ENCODE assay signal across 31 cellular contexts in genomic region chr5:132802044-132802684, GRCh38. TPM values are rescaled to one million over a fixed set of nuclear protein-coding genes. Genes with fewer than 3 reads are reported as not detected.
DNase-seq lines count a peak whose midpoint lies in the region; ATAC-seq, FAIRE-seq and TF ChIP-seq lines count a peak whose summit lies in the region.
"Had no signal": no experiment of that assay in that cellular context is flagged by ENCODE, and none has a peak within 500 bp of the region (broad histone marks: within the 10 kb centered on the region; RNA-seq: fewer than 3 reads in every experiment).

No MANE protein-coding gene starts in this region.

- no peaks in the 10 kb centered on the region for H4K20me1 ChIP-seq in K562 (replicated peaks; ENCODE audit: control insufficient read depth, insufficient read depth, low read length)

- H3K4me3 ChIP-seq in K562 (no peak overlapping the region), spleen (no peak overlapping the region)
- H3K4me3 ChIP-seq: heart left ventricle, transverse colon had no signal

- H3K4me1 Mint-ChIP-seq in nephron progenitor cell = peaks cover 19% of the 10 kb centered on the region
- H3K4me1 Mint-ChIP-seq: activated CD4-positive, alpha-beta T cell treated with anti-CD3 and anti-CD28 coated beads, Interleukin-2, amount 10 ng/mL, durations not matched to agents 7 days and 5 days; CD4-positive, alpha-beta memory T cell had no signal

- H3K4me3 Mint-ChIP-seq in nephron progenitor cell = no peak overlapping the region
- H3K4me3 Mint-ChIP-seq: activated CD4-positive, alpha-beta T cell treated with anti-CD3 and anti-CD28 coated beads, Interleukin-2, amount 10 ng/mL, durations not matched to agents 7 days and 5 days; CD4-positive, alpha-beta memory T cell; memory B cell had no signal

- FAIRE-seq in K562 (lab: Jason Lieb, UNC) = peak; percentile 6
- FAIRE-seq: bronchial epithelial cell had no signal

- no peak overlapping the region for H3K9ac ChIP-seq in K562 (ENCODE audit: insufficient read depth in 1 of 2, low read depth in 2 of 2, low read length in 2 of 2)

- peak; percentile 31 to 65; a peak in 3 of 4 replicates for TF ChIP-seq RAD21 in K562 (CRISPR knock-in tag; conservative IDR thresholded peaks at IDR 0.05 in 1 of 2, IDR thresholded peaks at IDR 0.05 in 1 of 2)

- in situ Hi-C loops in ACHN (cut with HindIII; ENCODE audit: low pct_ligation_motif_present, low pct_unique_long_range_greater_than_20kb, low sequenced_read_pairs) = no loop called here
- in situ Hi-C loops in K562 (cut with MboI) = no loop called here

- H3K9me3 ChIP-seq in K562 (replicated peaks; ENCODE audit: control insufficient read depth, insufficient read depth, low read depth, low read length) = no peaks in the 10 kb centered on the region; the same call in 1 of the 2 replicates
- no peaks in the 10 kb centered on the region for H3K9me3 ChIP-seq in spleen
- H3K9me3 ChIP-seq: heart left ventricle, transverse colon had no signal

- peak; percentile 73 for ATAC-seq in K562
- ATAC-seq: heart left ventricle, left colon, PC-3 had no signal

- H2AFZ ChIP-seq in K562 (ENCODE audit: low read depth, low read length) = peak overlapping the region; percentile 71

- peaks cover 2 to 4% of the 10 kb centered on the region in 2 experiments; a peak in 3 of 5 replicates for H3K4me1 ChIP-seq in K562 (replicated peaks in 1 of 2; ENCODE audit: control insufficient read depth in 2 of 2, insufficient read depth in 2 of 2, low read length in 2 of 2)
- no peaks in the 10 kb centered on the region for H3K4me1 ChIP-seq in spleen

- H3K27me3 ChIP-seq in K562 (ENCODE audit: control insufficient read depth in 2 of 2, insufficient read depth in 2 of 2, low read length in 2 of 2) (no peaks in the 10 kb centered on the region), spleen (replicated peaks in 1 of 7) (peaks cover 0 to 40% (median 6%) of the 10 kb centered on the region in 7 donors)
- H3K27me3 ChIP-seq: transverse colon had no signal

- H3K4me2 ChIP-seq in K562 (ENCODE audit: insufficient read depth, low read length) = no peak overlapping the region

- H3K36me3 ChIP-seq in K562 (ENCODE audit: control insufficient read depth, insufficient read depth, low read length) (no peaks in the 10 kb centered on the region), spleen (no peaks in the 10 kb centered on the region)
- H3K36me3 ChIP-seq: heart left ventricle, transverse colon, WERI-Rb-1 had no signal

- H3K27ac ChIP-seq in K562 (ENCODE audit: extremely low read depth, low read depth, low read length) (no peak overlapping the region), spleen (no peak overlapping the region)
- H3K27ac ChIP-seq: heart left ventricle, transverse colon, WERI-Rb-1 had no signal

- CTCF ChIA-PET in K562 (lab: Yijun Ruan, JAX; ENCODE audit: low intra/inter-chr PET ratio) = no interaction called here

- H3K27ac Mint-ChIP-seq in nephron progenitor cell = no peak overlapping the region
- H3K27ac Mint-ChIP-seq: activated CD4-positive, alpha-beta T cell treated with anti-CD3 and anti-CD28 coated beads, Interleukin-2, amount 10 ng/mL, durations not matched to agents 7 days and 5 days; memory B cell had no signal

- H3K79me2 ChIP-seq in K562 (ENCODE audit: control insufficient read depth, insufficient read depth, low read length) = no peaks in the 10 kb centered on the region

- no peaks in the 10 kb centered on the region for H3K36me3 Mint-ChIP-seq in nephron progenitor cell (ENCODE audit: low read depth)
- H3K36me3 Mint-ChIP-seq: CD4-positive, alpha-beta memory T cell; memory B cell had no signal

- 63% methylated on average over 5 of the region's 5 CpGs for WGBS in K562 (ENCODE audit: insufficient coverage, low coverage, missing lambda C conversion rate)
- WGBS in spleen, 5 donors = 78 to 88% (median 84%) methylated on average over 5 of the region's 5 CpGs

- DNase-seq in ACHN (peak; percentile 8), K562 (ENCODE audit: extremely low read depth in 1 of 4, low spot score in 3 of 4) (no peak), islet precursor cell (peak; percentile 37), GF-D8 (lab: John Stamatoyannopoulos, UW) (no peak), spleen (no peak), nephron progenitor cell (no peak)
- no peak for DNase-seq in stimulated activated naive CD4-positive, alpha-beta T cell (lab: John Stamatoyannopoulos, UW)
- DNase-seq: activated CD4-positive, alpha-beta T cell treated with anti-CD3 and anti-CD28 coated beads, Interleukin-2, amount 10 ng/mL, durations not matched to agents 7 days and 5 days; activated naive CD4-positive, alpha-beta T cell; activated T-cell treated with anti-CD3 and anti-CD28 coated beads, Interleukin-2, amount 50 U/mL, for 48 hours; AML-193; CD4-positive, alpha-beta memory T cell; foreskin fibroblast; H7; heart left ventricle; left colon; NCI-H1105; NCI-H2081; PC-3; Right ventricle myocardium superior; stimulated activated CD4-positive, alpha-beta T cell treated with anti-CD3 and anti-CD28 coated beads, Interleukin-4, amount 100 ng/mL, for 4 hours; stimulated activated naive CD4-positive, alpha-beta T cell treated with Interleukin-2 at 50 U/mL for 16 hours; T-helper 9 cell; transverse colon; WERI-Rb-1 had no signal

- peaks cover 10% of the 10 kb centered on the region for H3K9me3 Mint-ChIP-seq in nephron progenitor cell
- H3K9me3 Mint-ChIP-seq: activated CD4-positive, alpha-beta T cell treated with anti-CD3 and anti-CD28 coated beads, Interleukin-2, amount 10 ng/mL, durations not matched to agents 7 days and 5 days; memory B cell had no signal

- no peaks in the 10 kb centered on the region for H3K9me1 ChIP-seq in K562 (ENCODE audit: control insufficient read depth, insufficient read depth, low read length)

- no TSS peak for BruUV-seq in K562 (replicated peaks; lab: Mats Ljungman, UMichigan)

- H3K27me3 Mint-ChIP-seq in nephron progenitor cell (ENCODE audit: low read depth, poor library complexity) = peaks cover 42% of the 10 kb centered on the region

- TF ChIP-seq EP300 in K562 (IDR thresholded peaks at IDR 0.05; ENCODE audit: low read length) = no peak

- intact Hi-C loops in K562 (cut with micrococcal nuclease) (loop anchor here (5.0 kb wide), 1 partner anchor 45 kb away; no protein-coding TSS in a partner anchor), spleen (cut with DNase I; ENCODE audit: low total_unique reads) (no loop called here)

- 0 out of 3 replicates have a peak, but pooled peaks have one; percentile 16 for TF ChIP-seq CTCF in GM12872 (IDR thresholded peaks at IDR 0.05; ENCODE audit: insufficient read depth, low read depth, low read length)
- TF ChIP-seq CTCF in K562 (IDR thresholded peaks at IDR 0.05 in 2 of 3, conservative IDR thresholded peaks at IDR 0.05 in 1 of 3; ENCODE audit: insufficient read depth in 2 of 3, low read depth in 1 of 3, low read length in 3 of 3) = peak; percentile 15 to 35 (median 28); a peak in 3 of 6 replicates
- TF ChIP-seq CTCF in spleen (IDR thresholded peaks at IDR 0.05 in 8 of 11, conservative IDR thresholded peaks at IDR 0.05 in 3 of 11) = no peak
- no peak for TF ChIP-seq CTCF in nephron progenitor cell (IDR thresholded peaks at IDR 0.05)

- POLR2A ChIA-PET in K562 (lab: Yijun Ruan, JAX) = interaction anchor here (1.2 to 2.3 kb wide), 8 partner anchors 9 to 28 kb away, joined by 3 to 7 read pairs (median 5); no protein-coding TSS in a partner anchor

- no peak for TF ChIP-seq POLR2A in K562 (conservative IDR thresholded peaks at IDR 0.05)
- TF ChIP-seq POLR2A in spleen (IDR thresholded peaks at IDR 0.05) = no peak

RNA-seq across cellular contexts. Expression of gene SOWAHA, which starts 10.9 kb away (rescaled TPM):
- total RNA-seq in K562 (2011; cell fraction: chromatin; rRNA removed; ENCODE audit: low replicate concordance) = not detected in 2 replicates
- total RNA-seq in K562 (2011; cell fraction: nucleolus; rRNA removed) = not detected in 2 replicates
- not detected in 2 replicates for total RNA-seq in K562 (2011; cell fraction: nucleoplasm; rRNA removed)
- total RNA-seq in K562 (2014; rRNA removed) (not detected in 2 replicates), K562 (2014; rRNA removed; fragmentation: Illumina TruSeq; extraction: Trizol) (not detected in 2 replicates), K562 (2015; rRNA removed; fragmentation: Illumina TruSeq; extraction: Trizol) (not detected in 2 replicates), K562 (2021) (not detected in 2 replicates), spleen (not detected)
- polyA plus RNA-seq in K562 (2011; rRNA removed) (not detected in 2 replicates), K562 (2014; fragmentation: Illumina TruSeq; extraction: Trizol) (not detected in 2 replicates), K562 (2014; fragmentation: Nextera tagmentation; extraction: Ambion mirVana) (not detected), K562 (2014; rRNA removed) (not detected in 2 replicates), spleen (under 1 TPM; 0.03 to 0.56 (median 0.24) TPM)
- polyA plus RNA-seq in K562 (2011; cell fraction: cytosol; rRNA removed) = not detected in 2 replicates
- polyA plus RNA-seq in K562 (2011; cell fraction: nucleus; rRNA removed) = not detected in 2 replicates
- 0.03 and 0.06 TPM in 2 replicates for polyA plus RNA-seq in K562 (2012)
- not detected in 2 replicates for polyA minus RNA-seq in K562 (2011; rRNA and poly(A)+ RNA removed)
- polyA minus RNA-seq in K562 (2011; cell fraction: cytosol; rRNA and poly(A)+ RNA removed) = not detected in 2 replicates
- polyA minus RNA-seq in K562 (2011; cell fraction: nucleus; rRNA and poly(A)+ RNA removed) = not detected in 2 replicates
- total RNA-seq: activated CD4-positive, alpha-beta T cell treated with anti-CD3 and anti-CD28 coated beads, Interleukin-2, amount 10 ng/mL, durations not matched to agents 7 days and 5 days; bronchial epithelial cell; CD4-positive, alpha-beta memory T cell; dermis microvascular lymphatic vessel endothelial cell had no signal

RNA-seq across cellular contexts. Expression of gene SEPTIN8, which starts 25.1 kb away (rescaled TPM):
- total RNA-seq in K562 (2011; cell fraction: chromatin; rRNA removed; ENCODE audit: low replicate concordance) = 136 and 205 TPM in 2 replicates
- 103 and 109 TPM in 2 replicates for total RNA-seq in K562 (2011; cell fraction: nucleolus; rRNA removed)
- 115 and 139 TPM in 2 replicates for total RNA-seq in K562 (2011; cell fraction: nucleoplasm; rRNA removed)
- total RNA-seq in K562 (2014; rRNA removed) = 92.0 and 109 TPM in 2 replicates
- total RNA-seq in K562 (2014; rRNA removed; fragmentation: Illumina TruSeq; extraction: Trizol) = 68.2 and 79.3 TPM in 2 replicates
- total RNA-seq in K562 (2015; rRNA removed; fragmentation: Illumina TruSeq; extraction: Trizol) = 101 TPM in 2 replicates
- total RNA-seq in K562 (2021) = 131 and 137 TPM in 2 replicates
- polyA plus RNA-seq in K562 (2011; rRNA removed) = 121 and 149 TPM in 2 replicates
- polyA plus RNA-seq in K562 (2011; cell fraction: cytosol; rRNA removed) = 72.8 and 87.1 TPM in 2 replicates
- polyA plus RNA-seq in K562 (2011; cell fraction: nucleus; rRNA removed) = 578 and 627 TPM in 2 replicates
- polyA plus RNA-seq in K562 (2012) = 143 and 180 TPM in 2 replicates
- polyA plus RNA-seq in K562 (2014; fragmentation: Illumina TruSeq; extraction: Trizol) = 113 and 142 TPM in 2 replicates
- 10 to 100 TPM; 19.3 to 21.0 TPM for polyA plus RNA-seq in K562 (2014; fragmentation: Nextera tagmentation; extraction: Ambion mirVana)
- polyA plus RNA-seq in K562 (2014; rRNA removed) = 129 and 143 TPM in 2 replicates
- polyA minus RNA-seq in K562 (2011; rRNA and poly(A)+ RNA removed) = 67.6 and 68.1 TPM in 2 replicates
- 32.1 and 40.2 TPM in 2 replicates for polyA minus RNA-seq in K562 (2011; cell fraction: cytosol; rRNA and poly(A)+ RNA removed)
- polyA minus RNA-seq in K562 (2011; cell fraction: nucleus; rRNA and poly(A)+ RNA removed) = 85.5 and 131 TPM in 2 replicates
- 10 to 100 TPM; 11.5 to 29.8 (median 19.8) TPM for total RNA-seq in spleen
- 10 to 100 TPM in 1 of 3 donors, 1 to 10 TPM in 2; 6.1 to 13.3 (median 7.5) TPM for polyA plus RNA-seq in spleen

RNA-seq across cellular contexts. Expression of gene SHROOM1, which starts 28.3 kb away (rescaled TPM):
- 39.2 and 105 TPM in 2 replicates for total RNA-seq in K562 (2011; cell fraction: chromatin; rRNA removed; ENCODE audit: low replicate concordance)
- total RNA-seq in K562 (2011; cell fraction: nucleolus; rRNA removed) = 53.7 and 55.5 TPM in 2 replicates
- 27.4 and 41.9 TPM in 2 replicates for total RNA-seq in K562 (2011; cell fraction: nucleoplasm; rRNA removed)
- total RNA-seq in K562 (2014; rRNA removed) (13.0 and 18.6 TPM in 2 replicates), K562 (2014; rRNA removed; fragmentation: Illumina TruSeq; extraction: Trizol) (5.3 and 6.1 TPM in 2 replicates), K562 (2015; rRNA removed; fragmentation: Illumina TruSeq; extraction: Trizol) (10.9 and 13.3 TPM in 2 replicates), K562 (2021) (25.6 and 26.5 TPM in 2 replicates), spleen (10 to 100 TPM in 2 of 7 donors, 1 to 10 TPM in 5; 1.8 to 26.1 (median 4.0) TPM)
- polyA plus RNA-seq in K562 (2011; rRNA removed) (11.9 and 12.8 TPM in 2 replicates), K562 (2014; fragmentation: Illumina TruSeq; extraction: Trizol) (14.6 and 14.8 TPM in 2 replicates), K562 (2014; fragmentation: Nextera tagmentation; extraction: Ambion mirVana) (under 1 TPM; 0.44 to 0.50 TPM), K562 (2014; rRNA removed) (22.3 and 26.0 TPM in 2 replicates), spleen (1 to 10 TPM; 1.1 to 2.8 (median 1.4) TPM)
- polyA plus RNA-seq in K562 (2011; cell fraction: cytosol; rRNA removed) = 18.1 and 28.6 TPM in 2 replicates
- 28.4 and 60.2 TPM in 2 replicates for polyA plus RNA-seq in K562 (2011; cell fraction: nucleus; rRNA removed)
- 19.1 and 22.2 TPM in 2 replicates for polyA plus RNA-seq in K562 (2012)
- polyA minus RNA-seq in K562 (2011; rRNA and poly(A)+ RNA removed) = 3.8 and 7.6 TPM in 2 replicates
- 6.1 and 7.0 TPM in 2 replicates for polyA minus RNA-seq in K562 (2011; cell fraction: cytosol; rRNA and poly(A)+ RNA removed)
- polyA minus RNA-seq in K562 (2011; cell fraction: nucleus; rRNA and poly(A)+ RNA removed) = 11.3 and 12.4 TPM in 2 replicates
- polyA plus RNA-seq: CD4-positive, alpha-beta memory T cell had no signal

RNA-seq across cellular contexts. Expression of gene CCNI2, which starts 54.9 kb away (rescaled TPM):
- total RNA-seq in K562 (2011; cell fraction: chromatin; rRNA removed; ENCODE audit: low replicate concordance) = not detected in 2 replicates
- total RNA-seq in K562 (2011; cell fraction: nucleolus; rRNA removed) = not detected in 2 replicates
- total RNA-seq in K562 (2011; cell fraction: nucleoplasm; rRNA removed) = 0.23 TPM in 1 of 2 replicates, not detected in the other
- total RNA-seq in K562 (2014; rRNA removed) (0.05 TPM in 1 of 2 replicates, not detected in the other), K562 (2014; rRNA removed; fragmentation: Illumina TruSeq; extraction: Trizol) (not detected in 2 replicates), K562 (2015; rRNA removed; fragmentation: Illumina TruSeq; extraction: Trizol) (not detected in 2 replicates), K562 (2021) (0.18 TPM in 1 of 2 replicates, not detected in the other), spleen (1 to 10 TPM in 5 of 7 donors, under 1 TPM in 2; 0.19 to 5.2 (median 1.1) TPM)
- polyA plus RNA-seq in K562 (2011; rRNA removed) (0.05 and 0.06 TPM in 2 replicates), K562 (2014; fragmentation: Illumina TruSeq; extraction: Trizol) (0.06 TPM in 1 of 2 replicates, not detected in the other), K562 (2014; fragmentation: Nextera tagmentation; extraction: Ambion mirVana) (1 to 10 TPM; 1.6 to 1.7 TPM), K562 (2014; rRNA removed) (not detected in 2 replicates), spleen (under 1 TPM; 0.32 to 0.91 (median 0.36) TPM)
- polyA plus RNA-seq in K562 (2011; cell fraction: cytosol; rRNA removed) = 0.06 and 0.13 TPM in 2 replicates
- polyA plus RNA-seq in K562 (2011; cell fraction: nucleus; rRNA removed) = 0.36 and 1.1 TPM in 2 replicates
- 1.4 and 11.1 TPM in 2 replicates for polyA plus RNA-seq in K562 (2012)
- not detected in 2 replicates for polyA minus RNA-seq in K562 (2011; rRNA and poly(A)+ RNA removed)
- not detected in 2 replicates for polyA minus RNA-seq in K562 (2011; cell fraction: cytosol; rRNA and poly(A)+ RNA removed)
- 0.54 TPM in 1 of 2 replicates, not detected in the other for polyA minus RNA-seq in K562 (2011; cell fraction: nucleus; rRNA and poly(A)+ RNA removed)
- total RNA-seq: bronchial epithelial cell, M059J, myocyte, PC-3 had no signal

Comparison
In these comparisons a context has a peak if more than half of its experiments do, and no peak if none do; other contexts are left out.
1. DNase-seq: peak in ACHN (single experiment) and islet precursor cell (single experiment); none in K562 (0 of 4), GF-D8 (single experiment), spleen (single experiment), nephron progenitor cell (single experiment) and stimulated activated naive CD4-positive, alpha-beta T cell (0 of 6).
2. CTCF ChIP-seq: peak in GM12872 (single experiment) and K562 (3 of 3); none in spleen (0 of 11) and nephron progenitor cell (single experiment).